In genomic region chr17:38982858-38983746, GRCh38 we compare ENCODE assay signal across 8 cellular contexts. TPM values are rescaled to one million over a fixed set of nuclear protein-coding genes. Genes with fewer than 3 reads are reported as not detected.
DNase-seq lines count a peak whose midpoint lies in the region; ATAC-seq and TF ChIP-seq lines count a peak whose summit lies in the region.

No MANE protein-coding gene starts in this region.

- peaks cover 0 to 4% (median 2%) of the 10 kb centered on the region in 4 donors for H3K4me1 Mint-ChIP-seq in CD4-positive, alpha-beta memory T cell
- H3K4me1 Mint-ChIP-seq in WTC11 = no peaks in the 10 kb centered on the region

- H3K27ac ChIP-seq in CD4-positive, alpha-beta memory T cell (ENCODE audit: low read depth, low read length) = no peak overlapping the region

- ATAC-seq in WTC11 (peak; percentile 67), GM18868 (IDR thresholded peaks at IDR 0.05; ENCODE audit: unreplicated experiment) (no peak), GM18867 (IDR thresholded peaks at IDR 0.05; ENCODE audit: unreplicated experiment) (no peak)

- H3K27ac Mint-ChIP-seq in CD4-positive, alpha-beta memory T cell = no peak overlapping the region
- no peak overlapping the region for H3K27ac Mint-ChIP-seq in WTC11

- TF ChIP-seq CTCF in WTC11 (IDR thresholded peaks at IDR 0.05) (peak; percentile 35; the same call in 1 of the 2 replicates), epithelial cell of proximal tubule (conservative IDR thresholded peaks at IDR 0.05; ENCODE audit: low read depth, low read length) (peak; percentile 87)

- H3K4me1 ChIP-seq in CD4-positive, alpha-beta memory T cell (ENCODE audit: insufficient read depth, low read length) = no peaks in the 10 kb centered on the region

- H3K9me3 Mint-ChIP-seq in CD4-positive, alpha-beta memory T cell = no peaks in the 10 kb centered on the region
- H3K9me3 Mint-ChIP-seq in WTC11 = no peaks in the 10 kb centered on the region

- peaks cover 0 to 1% of the 10 kb centered on the region in 2 donors for H3K27me3 Mint-ChIP-seq in CD4-positive, alpha-beta memory T cell
- no peaks in the 10 kb centered on the region for H3K27me3 Mint-ChIP-seq in WTC11 (ENCODE audit: low read depth)

- intact Hi-C loops in CD4-positive, alpha-beta memory T cell (cut with micrococcal nuclease) = loop anchor here (1.0 to 5.0 kb wide), 9 partner anchors 74 to 261 kb away; partner anchors contain the start of gene LASP1

- H3K4me3 ChIP-seq in CD4-positive, alpha-beta memory T cell (ENCODE audit: low read length in 2 of 2) = no peak overlapping the region
- no peak overlapping the region for H3K4me3 ChIP-seq in epithelial cell of proximal tubule (ENCODE audit: low read depth, low read length)

- peak; percentile 58 to 67 (median 59) for DNase-seq in CD4-positive, alpha-beta memory T cell
- DNase-seq in H4 (ENCODE audit: low spot score) (peak; percentile 59), NCI-H345 (lab: John Stamatoyannopoulos, UW) (peak; percentile 65), WTC11 (ENCODE audit: low spot score) (peak; percentile 47), epithelial cell of proximal tubule (ENCODE audit: low read depth) (no peak), myocyte (ENCODE audit: low read depth) (peak; percentile 76)

- no peaks in the 10 kb centered on the region for H3K36me3 Mint-ChIP-seq in CD4-positive, alpha-beta memory T cell
- no peaks in the 10 kb centered on the region for H3K36me3 Mint-ChIP-seq in WTC11

- no peaks in the 10 kb centered on the region for H3K27me3 ChIP-seq in CD4-positive, alpha-beta memory T cell (ENCODE audit: insufficient read depth, low read length)

- POLR2A ChIA-PET in CD4-positive, alpha-beta memory T cell (lab: Charles Lee; ENCODE audit: partially characterized antibody) = interaction anchor here (0.6 to 5.8 kb wide), 7 partner anchors 112 to 307 kb away, joined by 3 to 64 read pairs (median 5); partner anchors contain the start of genes PLXDC1 and RPL19
- POLR2A ChIA-PET in WTC11 (lab: Charles Lee) = interaction anchor here (0.6 to 1.0 kb wide), 2 partner anchors 78 to 170 kb away, joined by 3 to 4 read pairs; no protein-coding TSS in a partner anchor

- CTCF ChIA-PET in CD4-positive, alpha-beta memory T cell (lab: Charles Lee; ENCODE audit: partially characterized antibody) = interaction anchor here (0.7 to 7.8 kb wide), 78 partner anchors 9 to 446 kb away, joined by 3 to 289 read pairs (median 5); partner anchors contain the start of genes ARL5C, FBXO47, LASP1NB and PLXDC1
- CTCF ChIA-PET in WTC11 (lab: Charles Lee) = interaction anchor here (0.5 to 5.5 kb wide), 93 partner anchors 9 to 572 kb away, joined by 3 to 191 read pairs (median 6); partner anchors contain the start of genes ARL5C, FBXO47, LASP1 and LASP1NB

- no peak overlapping the region for H3K4me3 Mint-ChIP-seq in CD4-positive, alpha-beta memory T cell
- no peak overlapping the region for H3K4me3 Mint-ChIP-seq in WTC11

- H3K36me3 ChIP-seq in CD4-positive, alpha-beta memory T cell (ENCODE audit: insufficient read depth, low read length) = no peaks in the 10 kb centered on the region

- no peaks in the 10 kb centered on the region for H3K9me3 ChIP-seq in CD4-positive, alpha-beta memory T cell (ENCODE audit: control insufficient read depth in 1 of 2, low read length in 2 of 2)

TF ChIP-seq in WTC11, 78 proteins besides CTCF, POLR2A, EP300 and RAD21:
- TF ChIP-seq SOX15 (CRISPR knock-in tag; IDR thresholded peaks at IDR 0.05) = no peak
- TF ChIP-seq ZNF263 (CRISPR knock-in tag; IDR thresholded peaks at IDR 0.05; ENCODE audit: low read depth) = no peak
- TF ChIP-seq NR2C2 (CRISPR knock-in tag; IDR thresholded peaks at IDR 0.05) = no peak
- no peak for TF ChIP-seq ATF3 (CRISPR knock-in tag; conservative IDR thresholded peaks at IDR 0.05)
TF ChIP-seq in WTC11: peak in this region for 0.

RNA-seq across cellular contexts. Expression of gene FBXO47, which starts 15.9 kb away (rescaled TPM):
- not detected for total RNA-seq in CD4-positive, alpha-beta memory T cell
- not detected for polyA plus RNA-seq in CD4-positive, alpha-beta memory T cell
- not detected in 2 replicates for total RNA-seq in H4 (2014; rRNA removed; shearing (Covaris generic))
- not detected in 3 replicates for total RNA-seq in WTC11 (2021)
- not detected in 2 replicates for total RNA-seq in epithelial cell of proximal tubule
- total RNA-seq in myocyte = not detected in 2 replicates
- not detected for polyA plus RNA-seq in myocyte (2012)
